In genomic region chr12:48002179-48002601, GRCh38 we compare ENCODE assay signal across 9 cellular contexts. TPM values are rescaled to one million over a fixed set of nuclear protein-coding genes. Genes with fewer than 3 reads are reported as not detected.
DNase-seq lines count a peak whose midpoint lies in the region; ATAC-seq and TF ChIP-seq lines count a peak whose summit lies in the region.
"Had no signal": no experiment of that assay in that cellular context is flagged by ENCODE, and none has a peak within 500 bp of the region (broad histone marks: within the 10 kb centered on the region; RNA-seq: fewer than 3 reads in every experiment).

No MANE protein-coding gene starts in this region.

- no peak for DNase-seq in CD4-positive, alpha-beta T cell
- DNase-seq in NCI-H1105 (lab: John Stamatoyannopoulos, UW): peak; percentile 17
- no peak for DNase-seq in osteocyte (ENCODE audit: extremely low spot score, unreplicated experiment)
- no peak for DNase-seq in NCI-H1930 (lab: John Stamatoyannopoulos, UW)
- DNase-seq in mucosa of descending colon: no peak
- DNase-seq in Karpas-422: no peak

- H3K4me1 ChIP-seq in ectodermal cell (ENCODE audit: control insufficient read depth, insufficient read depth, low read length): peaks cover 32% of the 10 kb centered on the region
- H3K4me1 ChIP-seq in mucosa of descending colon (ENCODE audit: low read depth): peaks cover 38% of the 10 kb centered on the region
- peaks cover 10% of the 10 kb centered on the region for H3K4me1 ChIP-seq in Karpas-422 (ENCODE audit: low read length)

- CTCF ChIA-PET in CD4-positive, alpha-beta T cell (lab: Charles Lee): no interaction called here

- H3K4me2 ChIP-seq in Karpas-422 (ENCODE audit: low read depth, low read length, poor library complexity, severe bottlenecking): no peak overlapping the region

- H3K27ac Mint-ChIP-seq in CD4-positive, alpha-beta T cell: no peak overlapping the region
- H3K27ac Mint-ChIP-seq in osteocyte (ENCODE audit: unreplicated experiment): peak overlapping the region; percentile 38

- peaks cover 96% of the 10 kb centered on the region for H3K27me3 Mint-ChIP-seq in CD4-positive, alpha-beta T cell
- peaks cover 75% of the 10 kb centered on the region for H3K27me3 Mint-ChIP-seq in osteocyte (ENCODE audit: unreplicated experiment)

- peaks cover 7% of the 10 kb centered on the region for H3K36me3 ChIP-seq in ectodermal cell (ENCODE audit: control insufficient read depth, insufficient read depth, low read length)
- no peaks in the 10 kb centered on the region for H3K36me3 ChIP-seq in mucosa of descending colon (ENCODE audit: low read depth)
- H3K36me3 ChIP-seq in Karpas-422 (ENCODE audit: insufficient read depth, low read length): no peaks in the 10 kb centered on the region

- TF ChIP-seq CTCF in CD4-positive, alpha-beta T cell (IDR thresholded peaks at IDR 0.05): no peak
- TF ChIP-seq CTCF in osteocyte (IDR thresholded peaks at IDR 0.05) (no peak), mucosa of descending colon (IDR thresholded peaks at IDR 0.05) (no peak)

- intact Hi-C loops in CD4-positive, alpha-beta T cell (cut with DNase I, micrococcal nuclease): no loop called here
- intact Hi-C loops in mucosa of descending colon (cut with DNase I, micrococcal nuclease): no loop called here

- no peaks in the 10 kb centered on the region for H3K9me3 ChIP-seq in CD4-positive, alpha-beta T cell (ENCODE audit: control insufficient read depth, low read length)
- no peaks in the 10 kb centered on the region for H3K9me3 ChIP-seq in ectodermal cell (ENCODE audit: control insufficient read depth, low read length)
- no peaks in the 10 kb centered on the region for H3K9me3 ChIP-seq in mucosa of descending colon
- H3K9me3 ChIP-seq in Karpas-422 (ENCODE audit: low read length): no peaks in the 10 kb centered on the region

- H3K9me3 Mint-ChIP-seq in CD4-positive, alpha-beta T cell: no peaks in the 10 kb centered on the region
- H3K9me3 Mint-ChIP-seq in osteocyte (ENCODE audit: unreplicated experiment): no peaks in the 10 kb centered on the region

- peak overlapping the region; percentile 72 for H3K4me3 ChIP-seq in ectodermal cell (ENCODE audit: insufficient read depth, low read depth, low read length)
- no peak overlapping the region for H3K4me3 ChIP-seq in mucosa of descending colon
- H3K4me3 ChIP-seq in Karpas-422 (ENCODE audit: low read length): no peak overlapping the region

- no peak for ATAC-seq in CD4-positive, alpha-beta T cell (ENCODE audit: poor library complexity)
- ATAC-seq in GM21723 (IDR thresholded peaks at IDR 0.05; ENCODE audit: unreplicated experiment) (no peak), mucosa of descending colon (no peak)

- peaks cover 92% of the 10 kb centered on the region for H3K27me3 ChIP-seq in CD4-positive, alpha-beta T cell (ENCODE audit: control insufficient read depth, insufficient read depth, low read length)
- peaks cover 73% of the 10 kb centered on the region for H3K27me3 ChIP-seq in ectodermal cell (ENCODE audit: control insufficient read depth, insufficient read depth, low read length, poor library complexity, severe bottlenecking)
- no peaks in the 10 kb centered on the region for H3K27me3 ChIP-seq in Karpas-422 (ENCODE audit: low read length)

- no peaks in the 10 kb centered on the region for H3K9me2 ChIP-seq in Karpas-422 (replicated peaks; ENCODE audit: insufficient read depth, low read length)

- POLR2A ChIA-PET in CD4-positive, alpha-beta T cell (lab: Charles Lee): interaction anchor here (0.9 to 1.0 kb wide), 3 partner anchors 10 to 104 kb away, joined by 3 to 4 read pairs (median 3); no protein-coding TSS in a partner anchor

- 0% methylated on average over 20 of the region's 20 CpGs for WGBS in ectodermal cell, 2 experiments

- no peaks in the 10 kb centered on the region for H3K79me2 ChIP-seq in Karpas-422 (ENCODE audit: low read length)

- H3K9ac ChIP-seq in Karpas-422 (ENCODE audit: low read length): no peak overlapping the region

- no peak overlapping the region for H3K27ac ChIP-seq in CD4-positive, alpha-beta T cell (ENCODE audit: low read depth, low read length)
- H3K27ac ChIP-seq in ectodermal cell (ENCODE audit: insufficient read depth, low read depth, low read length, poor library complexity, severe bottlenecking) (peak overlapping the region; percentile 78), Karpas-422 (ENCODE audit: low read length) (no peak overlapping the region)

- no peaks in the 10 kb centered on the region for H4K20me1 ChIP-seq in Karpas-422 (ENCODE audit: insufficient read depth, low read depth, low read length)

- no peak overlapping the region for H2AFZ ChIP-seq in Karpas-422 (ENCODE audit: low read length)

- peak overlapping the region; percentile 74 for H3K4me3 Mint-ChIP-seq in CD4-positive, alpha-beta T cell
- peak overlapping the region; percentile 88 for H3K4me3 Mint-ChIP-seq in osteocyte (ENCODE audit: unreplicated experiment)

- no peaks in the 10 kb centered on the region for H3K36me3 Mint-ChIP-seq in CD4-positive, alpha-beta T cell (ENCODE audit: low read depth)
- no peaks in the 10 kb centered on the region for H3K36me3 Mint-ChIP-seq in osteocyte (ENCODE audit: unreplicated experiment)

- H3K4me1 Mint-ChIP-seq in CD4-positive, alpha-beta T cell (ENCODE audit: low read depth): peaks cover 33% of the 10 kb centered on the region
- H3K4me1 Mint-ChIP-seq in osteocyte (ENCODE audit: unreplicated experiment): peaks cover 37% of the 10 kb centered on the region

RNA-seq across cellular contexts. Expression of gene COL2A1, which starts 2.1 kb away (rescaled TPM):
- total RNA-seq in CD4-positive, alpha-beta T cell: not detected
- 261 TPM for polyA plus RNA-seq in ectodermal cell (2013, experiment 1 of 4)
- polyA plus RNA-seq in ectodermal cell (2013, experiment 2 of 4): 239 TPM
- polyA plus RNA-seq in ectodermal cell (2013, experiment 3 of 4): 164 TPM
- 184 TPM for polyA plus RNA-seq in ectodermal cell (2013, experiment 4 of 4)
- total RNA-seq in osteocyte (0.70 and 2.0 TPM in 2 replicates), mucosa of descending colon (1 to 10 TPM in 2 of 3 donors, under 1 TPM in 1; 0.19 to 1.5 (median 1.2) TPM)
- not detected in 2 replicates for total RNA-seq in Karpas-422 (2014; rRNA removed; shearing (Covaris generic); ENCODE audit: low replicate concordance)
- total RNA-seq: activated CD8-positive, alpha-beta memory T cell treated with anti-CD3 and anti-CD28 coated beads for 36 hours had no signal

RNA-seq across cellular contexts. Expression of gene TMEM106C, which starts 38.8 kb away (rescaled TPM):
- 10 to 100 TPM; 17.4 to 20.3 TPM for total RNA-seq in CD4-positive, alpha-beta T cell
- polyA plus RNA-seq in ectodermal cell (2013, experiment 1 of 4): 66.0 TPM
- polyA plus RNA-seq in ectodermal cell (2013, experiment 2 of 4): 60.7 TPM
- 66.7 TPM for polyA plus RNA-seq in ectodermal cell (2013, experiment 3 of 4)
- 79.2 TPM for polyA plus RNA-seq in ectodermal cell (2013, experiment 4 of 4)
- total RNA-seq in osteocyte (53.2 and 60.9 TPM in 2 replicates), mucosa of descending colon (100 to 1,000 TPM in 2 of 3 donors, 10 to 100 TPM in 1; 93.9 to 208 (median 183) TPM)
- 95.6 and 127 TPM in 2 replicates for total RNA-seq in Karpas-422 (2014; rRNA removed; shearing (Covaris generic); ENCODE audit: low replicate concordance)
